In genomic region chr3:186427627-186428026, GRCh38 we compare ENCODE assay signal across 10 cellular contexts.
A peak's percentile ranks its signal among the peaks of the same experiment; 100 is the strongest.
DNase-seq lines count a peak whose midpoint lies in the region; ATAC-seq and TF ChIP-seq lines count a peak whose summit lies in the region.
"Had no signal": no experiment of that assay in that cellular context is flagged by ENCODE, and none has a peak within 500 bp of the region (broad histone marks: within the 10 kb centered on the region; RNA-seq: fewer than 3 reads in every experiment).

No MANE protein-coding gene starts in this region.

- H4K20me1 ChIP-seq in BLaER1, result no peaks in the 10 kb centered on the region

- peak overlapping the region in 1 of 2 experiments; percentile 40 for H3K4ac ChIP-seq in mesenchymal stem cell (ENCODE audit: low read depth in 1 of 2, low read length in 2 of 2)

- no peak overlapping the region for H2BK12ac ChIP-seq in mesenchymal stem cell (ENCODE audit: low read length in 2 of 2)

- H4K91ac ChIP-seq in mesenchymal stem cell (ENCODE audit: low read length), result no peak overlapping the region

- no peaks in the 10 kb centered on the region for H3K36me3 Mint-ChIP-seq in chondrocyte (ENCODE audit: low read depth)

- no peaks in the 10 kb centered on the region for H3K9me3 Mint-ChIP-seq in chondrocyte (ENCODE audit: low read depth)

- H4K8ac ChIP-seq in mesenchymal stem cell (ENCODE audit: low read length), result no peak overlapping the region

- H3K23ac ChIP-seq in mesenchymal stem cell (ENCODE audit: low read length in 2 of 2), result no peak overlapping the region

- H3K9me3 ChIP-seq in BLaER1 (no peaks in the 10 kb centered on the region), mesenchymal stem cell (ENCODE audit: control insufficient read depth, low read length) (no peaks in the 10 kb centered on the region)
- H3K9me3 ChIP-seq: ascending aorta had no signal

- H3K27me3 ChIP-seq in BLaER1, result no peaks in the 10 kb centered on the region
- peaks cover 10 to 24% of the 10 kb centered on the region in 2 experiments for H3K27me3 ChIP-seq in mesenchymal stem cell (ENCODE audit: control insufficient read depth in 1 of 2, insufficient read depth in 1 of 2, low read length in 2 of 2)
- H3K27me3 ChIP-seq: ascending aorta had no signal

- no peak overlapping the region for H2BK15ac ChIP-seq in mesenchymal stem cell (ENCODE audit: low read depth, poor library complexity, severe bottlenecking)

- TF ChIP-seq CTCF in chondrocyte (IDR thresholded peaks at IDR 0.05), result no peak

- H3K79me1 ChIP-seq in mesenchymal stem cell (replicated peaks; ENCODE audit: low read length, poor library complexity, severe bottlenecking), result no peaks in the 10 kb centered on the region

- no peak overlapping the region for H2BK120ac ChIP-seq in mesenchymal stem cell (ENCODE audit: low read depth, low read length)

- no peak overlapping the region for H2AFZ ChIP-seq in mesenchymal stem cell (ENCODE audit: low read depth, low read length)

- H3K14ac ChIP-seq in mesenchymal stem cell (ENCODE audit: low read length in 2 of 2), result no peak overlapping the region

- H3K27ac ChIP-seq in BLaER1 (peak overlapping the region; percentile 87), mesenchymal stem cell (ENCODE audit: low read length, poor library complexity, severe bottlenecking) (no peak overlapping the region)
- H3K27ac ChIP-seq: ascending aorta had no signal

- peaks cover 27% of the 10 kb centered on the region for H3K4me1 Mint-ChIP-seq in chondrocyte (ENCODE audit: low read depth)

- H3K4me3 Mint-ChIP-seq in chondrocyte (ENCODE audit: unreplicated experiment), result no peak overlapping the region

- H2BK5ac ChIP-seq in mesenchymal stem cell (ENCODE audit: low read depth, low read length, poor library complexity, severe bottlenecking), result no peak overlapping the region

- ATAC-seq in GM19324 (IDR thresholded peaks at IDR 0.05; ENCODE audit: low FRiP score, unreplicated experiment) (no peak), HG02938 (IDR thresholded peaks at IDR 0.05; ENCODE audit: unreplicated experiment) (no peak)

- H3K4me1 ChIP-seq in BLaER1, result peaks cover 74% of the 10 kb centered on the region
- H3K4me1 ChIP-seq in mesenchymal stem cell (ENCODE audit: control insufficient read depth, insufficient read depth, low read depth, low read length), result peaks cover 4% of the 10 kb centered on the region
- H3K4me1 ChIP-seq: ascending aorta had no signal

- peak; percentile 44 for DNase-seq in NCI-H1694 treated with DMSO at 0.1 percent for 48 hours (lab: John Stamatoyannopoulos, UW)
- no peak for DNase-seq in chondrocyte (ENCODE audit: low spot score)
- DNase-seq in mesenchymal stem cell, result peak; percentile 80
- DNase-seq in NK-92 treated with Interleukin-12 subunit alpha and Interleukin-12 subunit beta, amount 100 ng/mL, for 24 hours (lab: John Stamatoyannopoulos, UW), result no peak
- no peak for DNase-seq in SK-N-DZ (ENCODE audit: low spot score)
- DNase-seq: activated T-cell treated with anti-CD3 and anti-CD28 coated beads, Interleukin-2, amount 50 U/mL, for 1 hour had no signal

- WGBS in mesenchymal stem cell, result 60% methylated on average over 3 of the region's 4 CpGs

- peak overlapping the region; percentile 61 for H3K27ac Mint-ChIP-seq in chondrocyte (ENCODE audit: unreplicated experiment)

- peaks cover 7% of the 10 kb centered on the region for H3K27me3 Mint-ChIP-seq in chondrocyte (ENCODE audit: low read depth)

- peak overlapping the region; percentile 50; the same call in 1 of the 2 replicates for H3K4me3 ChIP-seq in BLaER1
- no peak overlapping the region for H3K4me3 ChIP-seq in mesenchymal stem cell (ENCODE audit: insufficient read depth in 1 of 2, low read depth in 1 of 2, low read length in 2 of 2)
- H3K4me3 ChIP-seq: ascending aorta had no signal

- H3K18ac ChIP-seq in mesenchymal stem cell (ENCODE audit: low read depth in 1 of 2, low read length in 2 of 2), result peak overlapping the region; percentile 60 to 77

- peak overlapping the region; percentile 89 for H3K4me2 ChIP-seq in BLaER1
- H3K4me2 ChIP-seq in mesenchymal stem cell (ENCODE audit: low read length, poor library complexity, severe bottlenecking), result no peak overlapping the region

- H3K9ac ChIP-seq in BLaER1 (peak overlapping the region; percentile 64), mesenchymal stem cell (ENCODE audit: low read length) (no peak overlapping the region)

- H3K36me3 ChIP-seq in BLaER1 (no peaks in the 10 kb centered on the region), mesenchymal stem cell (ENCODE audit: control insufficient read depth in 1 of 2, insufficient read depth in 2 of 2, low read depth in 1 of 2, low read length in 2 of 2) (no peaks in the 10 kb centered on the region)
- H3K36me3 ChIP-seq: ascending aorta had no signal

- H2AK5ac ChIP-seq in mesenchymal stem cell (ENCODE audit: low read length, severe bottlenecking), result no peak overlapping the region

Comparison
In these comparisons a context has a peak if more than half of its experiments do, and no peak if none do; other contexts are left out.
1. DNase-seq: peak in NCI-H1694 treated with DMSO at 0.1 percent for 48 hours (single experiment) and mesenchymal stem cell (single experiment); none in chondrocyte (single experiment), NK-92 treated with Interleukin-12 subunit alpha and Interleukin-12 subunit beta, amount 100 ng/mL, for 24 hours (single experiment) and SK-N-DZ (single experiment).